ENCODE assay signal across 8 cellular contexts in genomic region chr13:39655569-39656324, GRCh38. TPM values are rescaled to one million over a fixed set of nuclear protein-coding genes. Genes with fewer than 3 reads are reported as not detected.
A peak's percentile ranks its signal among the peaks of the same experiment; 100 is the strongest.
DNase-seq lines count a peak whose midpoint lies in the region; ATAC-seq and TF ChIP-seq lines count a peak whose summit lies in the region.

Gene COG6 (plus strand): TSS chr13:39655662. CDS start chr13:39655727, 65 bp downstream.

- WGBS in ovary, 3 donors, result 0 to 1% (median 0%) methylated on average over 43 to 59 of the region's 59 CpGs
- under 1% methylated on average over 59 of the region's 59 CpGs for WGBS in thymus

- peaks cover 38% of the 10 kb centered on the region for H3K4me1 Mint-ChIP-seq in activated naive CD8-positive, alpha-beta T cell (ENCODE audit: low read depth)

- peaks cover 9% of the 10 kb centered on the region for H3K36me3 Mint-ChIP-seq in activated naive CD8-positive, alpha-beta T cell

- no peak for TF ChIP-seq POLR2A in ovary (IDR thresholded peaks at IDR 0.05)

- intact Hi-C loops in Right ventricle myocardium inferior (cut with DNase I), result no loop called here
- intact Hi-C loops in ovary (cut with DNase I), result no loop called here

- ATAC-seq in HG02588 (IDR thresholded peaks at IDR 0.05; ENCODE audit: unreplicated experiment) (peak; percentile 98), SK-N-SH treated with all-trans-retinoic acid at 6 μM for 48 hours (peak; percentile 93), Right ventricle myocardium inferior (peak; percentile 95)

- peak within 1 kb of the TSS; percentile 84 for H3K4me3 ChIP-seq in GM12865 (ENCODE audit: low read depth, low read length)
- peak within 1 kb of the TSS; percentile 97 for H3K4me3 ChIP-seq in ovary
- peak within 1 kb of the TSS; percentile 94 for H3K4me3 ChIP-seq in thymus (ENCODE audit: low read length)

- no peaks in the 10 kb centered on the region for H3K27me3 Mint-ChIP-seq in activated naive CD8-positive, alpha-beta T cell

- no peaks in the 10 kb centered on the region for H3K9me3 Mint-ChIP-seq in activated naive CD8-positive, alpha-beta T cell (ENCODE audit: low read depth)

- TF ChIP-seq CTCF in GM12865 (IDR thresholded peaks at IDR 0.05; ENCODE audit: insufficient read depth, low read depth, low read length, missing control alignments) (peak; percentile 29), ovary (IDR thresholded peaks at IDR 0.05) (peak in 1 of 3 donors; percentile 17)

- TF ChIP-seq EP300 in ovary (IDR thresholded peaks at IDR 0.05), result no peak

- H3K27ac ChIP-seq in ovary (peak within 1 kb of the TSS; percentile 39 to 54), thymus (ENCODE audit: low read depth) (peak within 1 kb of the TSS; percentile 73)

- H3K27me3 ChIP-seq in ovary (no peaks in the 10 kb centered on the region), thymus (ENCODE audit: control insufficient read depth, insufficient read depth) (no peaks in the 10 kb centered on the region)

- H3K27ac Mint-ChIP-seq in activated naive CD8-positive, alpha-beta T cell, result peak within 1 kb of the TSS; percentile 91

- DNase-seq in GM12865 (ENCODE audit: low read depth) (peak; percentile 94), NCI-H1048 (lab: John Stamatoyannopoulos, UW) (peak; percentile 16), Right ventricle myocardium inferior (ENCODE audit: missing footprints) (peak; percentile 95), ovary (peak; percentile 88 to 96 (median 92))

- H3K4me3 Mint-ChIP-seq in activated naive CD8-positive, alpha-beta T cell, result peak within 1 kb of the TSS; percentile 98

- H3K9me3 ChIP-seq in ovary, result no peaks in the 10 kb centered on the region
- no peaks in the 10 kb centered on the region for H3K9me3 ChIP-seq in thymus (ENCODE audit: control insufficient read depth)

- no peaks in the 10 kb centered on the region for H3K36me3 ChIP-seq in ovary
- no peaks in the 10 kb centered on the region for H3K36me3 ChIP-seq in thymus (ENCODE audit: control insufficient read depth, insufficient read depth)

- H3K4me1 ChIP-seq in ovary (ENCODE audit: insufficient read depth) (peaks cover 3% of the 10 kb centered on the region), thymus (ENCODE audit: control insufficient read depth, insufficient read depth, low read length) (no peaks in the 10 kb centered on the region)

TF ChIP-seq in SK-N-SH treated with all-trans-retinoic acid at 6 μM for 48 hours, 23 proteins besides CTCF, POLR2A, EP300 and RAD21:
- TF ChIP-seq CSDC2 (CRISPR knock-in tag; IDR thresholded peaks at IDR 0.05) (no peak), ESRRG (CRISPR knock-in tag; IDR thresholded peaks at IDR 0.05) (no peak), RARB (CRISPR knock-in tag; IDR thresholded peaks at IDR 0.05) (no peak), TCF4 (CRISPR knock-in tag; IDR thresholded peaks at IDR 0.05; ENCODE audit: borderline replicate concordance) (no peak), TSHZ2 (CRISPR knock-in tag; IDR thresholded peaks at IDR 0.05) (no peak), TOX (CRISPR knock-in tag; IDR thresholded peaks at IDR 0.05; ENCODE audit: borderline replicate concordance) (no peak), ZFP3 (CRISPR knock-in tag; IDR thresholded peaks at IDR 0.05) (no peak), ZNF565 (CRISPR knock-in tag; conservative IDR thresholded peaks at IDR 0.05; ENCODE audit: low read depth) (no peak), PPARA (CRISPR knock-in tag; IDR thresholded peaks at IDR 0.05; ENCODE audit: borderline replicate concordance) (no peak), OSR1 (CRISPR knock-in tag; IDR thresholded peaks at IDR 0.05) (no peak), CSRNP3 (CRISPR knock-in tag; IDR thresholded peaks at IDR 0.05) (no peak), PATZ1 (CRISPR knock-in tag; IDR thresholded peaks at IDR 0.05; ENCODE audit: borderline replicate concordance) (no peak), CREB5 (CRISPR knock-in tag; IDR thresholded peaks at IDR 0.05; ENCODE audit: low read depth) (no peak), ARNTL (CRISPR knock-in tag; IDR thresholded peaks at IDR 0.05; ENCODE audit: borderline replicate concordance, low read depth) (no peak)

RNA-seq across cellular contexts. Expression of gene COG6, which starts in this region (rescaled TPM):
- total RNA-seq in Right ventricle myocardium inferior (21.4 TPM), ovary (10 to 100 TPM; 19.9 to 45.5 (median 33.9) TPM)
- polyA plus RNA-seq in ovary (10 to 100 TPM; 10.8 to 13.6 TPM), thymus (12.9 TPM)

Comparison
In these comparisons a context has a peak if more than half of its experiments do, and no peak if none do; other contexts are left out.
1. Peak in every context shown above with its lines: DNase-seq, ATAC-seq, H3K4me3 ChIP-seq and H3K27ac ChIP-seq.
2. DNase-seq: peak in every context shown above with its lines; median percentile 95 in Right ventricle myocardium inferior; 94 in GM12865; 92 in ovary; 16 in NCI-H1048.